In the genomic region with DNA sequence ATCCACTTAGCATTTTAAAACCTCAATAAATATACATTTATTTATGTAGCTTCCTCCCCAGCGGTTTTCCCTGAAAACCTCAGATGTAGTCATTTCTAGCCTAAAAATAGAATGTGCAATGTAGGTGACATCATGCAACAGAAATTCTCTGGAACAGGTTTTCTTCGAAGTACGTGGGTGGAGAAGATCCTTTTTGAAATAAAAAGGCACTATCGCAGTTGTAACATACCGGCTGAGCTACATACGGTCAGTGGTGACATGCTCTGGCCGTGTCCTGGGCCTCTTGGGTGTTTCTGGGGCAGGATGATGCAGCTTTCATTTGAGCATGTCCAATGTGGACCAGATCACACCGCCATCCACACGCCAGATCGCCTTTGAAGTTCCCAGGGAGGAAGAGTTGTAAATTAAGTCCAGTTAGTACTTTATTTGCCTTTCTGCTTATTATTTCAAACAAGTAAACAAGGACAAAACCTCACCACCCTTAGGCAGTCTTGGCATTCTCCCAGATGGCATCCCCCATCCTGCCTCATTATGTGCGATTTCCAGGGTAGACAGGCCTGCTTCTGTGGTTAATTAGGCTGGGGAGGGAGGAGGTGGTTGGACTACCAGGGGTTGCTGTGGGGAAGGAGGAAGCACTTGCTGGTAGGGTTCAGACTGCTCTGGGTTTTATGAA, we compare ENCODE assay signal across 8 cellular contexts.
DNase-seq lines count a peak whose midpoint lies in the region; ATAC-seq, FAIRE-seq and TF ChIP-seq lines count a peak whose summit lies in the region.

No MANE protein-coding gene starts in this region.

- in situ Hi-C loops in GM12878 (cut with MboI): no loop called here

- POLR2A ChIA-PET in GM12878 (lab: Charles Lee): interaction anchor here (0.6 kb wide), 1 partner anchor 31 kb away, joined by 5 read pairs; no protein-coding TSS in a partner anchor

- BruUV-seq in GM12878 (replicated peaks; lab: Mats Ljungman, UMichigan): no TSS peak

- H4K20me1 ChIP-seq in GM12878 (ENCODE audit: control insufficient read depth, insufficient read depth): no peaks in the 10 kb centered on the region

- WGBS in GM12878 (ENCODE audit: insufficient coverage, insufficient replicate concordance, low lambda C conversion rate, missing lambda C conversion rate): 62% methylated on average over 11 of the region's 11 CpGs
- 64 to 79% (median 74%) methylated on average over 11 of the region's 11 CpGs for WGBS in stomach, 5 donors

- DNase-seq in activated CD4-positive, alpha-beta T cell treated with anti-CD3 and anti-CD28 coated beads for 48 hours: peak; percentile 43
- DNase-seq in activated CD4-positive, alpha-beta T cell treated with anti-CD3 and anti-CD28 coated beads for 1 hour: no peak
- peak; percentile 95 for DNase-seq in NCI-H69 (lab: John Stamatoyannopoulos, UW)
- no peak for DNase-seq in GM12878 (ENCODE audit: low read depth, low spot score)
- DNase-seq in renal cortical epithelial cell (ENCODE audit: low read depth): peak; percentile 65
- no peak for DNase-seq in GM20000 (ENCODE audit: low spot score)
- no peak for DNase-seq in stomach

- SMC1A ChIA-PET in GM12878 (lab: Charles Lee; ENCODE audit: uncharacterized antibody, unreplicated experiment): interaction anchor here (0.6 to 1.3 kb wide), 5 partner anchors 9 to 226 kb away, joined by 3 to 5 read pairs (median 4); no protein-coding TSS in a partner anchor

- no peak for TF ChIP-seq CTCF in GM12878 (IDR thresholded peaks at IDR 0.05 in 2 of 3, conservative IDR thresholded peaks at IDR 0.05 in 1 of 3; ENCODE audit: control insufficient read depth in 2 of 3, extremely low read depth in 1 of 3, insufficient read depth in 1 of 3, low read depth in 3 of 3, low read length in 3 of 3)
- no peak for TF ChIP-seq CTCF in GM20000 (IDR thresholded peaks at IDR 0.05; ENCODE audit: extremely low read depth, missing control alignments)
- no peak for TF ChIP-seq CTCF in stomach (IDR thresholded peaks at IDR 0.05)

- peaks cover 16% of the 10 kb centered on the region for H3K4me1 ChIP-seq in GM12878 (ENCODE audit: control insufficient read depth, insufficient read depth, low read length)
- peaks cover 0 to 10% (median 3%) of the 10 kb centered on the region in 4 donors for H3K4me1 ChIP-seq in stomach

- H3K9me3 ChIP-seq in GM12878 (replicated peaks; ENCODE audit: control insufficient read depth, insufficient read depth, low read length): no peaks in the 10 kb centered on the region
- no peaks in the 10 kb centered on the region for H3K9me3 ChIP-seq in stomach

- H3K9ac ChIP-seq in GM12878 (ENCODE audit: control insufficient read depth, insufficient read depth, low read length): no peak overlapping the region

- H3K27me3 ChIP-seq in GM12878 (replicated peaks in 1 of 2; ENCODE audit: control insufficient read depth in 2 of 2, insufficient read depth in 2 of 2, low read length in 1 of 2) (no peaks in the 10 kb centered on the region), stomach (no peaks in the 10 kb centered on the region)

- TF ChIP-seq EP300 in GM12878 (IDR thresholded peaks at IDR 0.05; ENCODE audit: borderline replicate concordance in 1 of 2, control insufficient read depth in 1 of 2, low read depth in 2 of 2, low read length in 2 of 2) (no peak), stomach (IDR thresholded peaks at IDR 0.05) (no peak)

- 0 out of 2 replicates have a peak overlapping the region, but pooled peaks have one; percentile 42 for H3K4me2 ChIP-seq in GM12878 (ENCODE audit: control insufficient read depth, insufficient read depth)

- intact Hi-C loops in GM12878 (cut with micrococcal nuclease; ENCODE audit: unreplicated experiment) (no loop called here), stomach (cut with DNase I; ENCODE audit: low total_unique reads) (no loop called here)

- FAIRE-seq in GM12878 (lab: Jason Lieb, UNC): no peak

- CTCF ChIA-PET in GM12878 (lab: Yijun Ruan, JAX): interaction anchor here (1.0 to 3.5 kb wide), 3 partner anchors 14 to 225 kb away, joined by 3 to 23 read pairs (median 6); no protein-coding TSS in a partner anchor

- H3K4me3 ChIP-seq in GM12878 (no peak overlapping the region), stomach (no peak overlapping the region)

- ATAC-seq in GM12878 (peak; percentile 38), GM18505 (IDR thresholded peaks at IDR 0.05; ENCODE audit: unreplicated experiment) (no peak)

- no peak for TF ChIP-seq RAD21 in GM12878 (IDR thresholded peaks at IDR 0.05; ENCODE audit: insufficient read depth, low read depth, low read length)

- RAD21 ChIA-PET in GM12878 (lab: Charles Lee; ENCODE audit: unreplicated experiment): no interaction called here

- no peaks in the 10 kb centered on the region for H3K79me2 ChIP-seq in GM12878 (ENCODE audit: control insufficient read depth, insufficient read depth, low read length)

- peak overlapping the region; percentile 68 for H2AFZ ChIP-seq in GM12878 (ENCODE audit: control insufficient read depth, low read depth, low read length)

- TF ChIP-seq POLR2A in GM12878 (IDR thresholded peaks at IDR 0.05; ENCODE audit: low read depth, low read length) (no peak), stomach (IDR thresholded peaks at IDR 0.05) (no peak), GM18505 (IDR thresholded peaks at IDR 0.05; ENCODE audit: borderline replicate concordance, extremely low read depth, insufficient read depth, insufficient read length) (no peak)

- H3K36me3 ChIP-seq in GM12878 (ENCODE audit: control insufficient read depth in 2 of 2, insufficient read depth in 2 of 2, low read length in 1 of 2) (no peaks in the 10 kb centered on the region), stomach (no peaks in the 10 kb centered on the region)

- H3K27ac ChIP-seq in GM12878 (ENCODE audit: control insufficient read depth, insufficient read depth): no peak overlapping the region
- no peak overlapping the region for H3K27ac ChIP-seq in stomach

TF ChIP-seq in GM12878, 131 proteins besides CTCF, POLR2A, EP300 and RAD21:
- peak; percentile 28; the same call in 1 of the 2 replicates for TF ChIP-seq IKZF1 (conservative IDR thresholded peaks at IDR 0.05)
- peak; percentile 22; the same call in 1 of the 2 replicates for TF ChIP-seq CREM (IDR thresholded peaks at IDR 0.05; ENCODE audit: low read depth)
- no peak for TF ChIP-seq TCF12 (IDR thresholded peaks at IDR 0.05; ENCODE audit: low read depth, low read length)
- peak; percentile 72; the same call in 1 of the 2 replicates for TF ChIP-seq NFIC (IDR thresholded peaks at IDR 0.05; ENCODE audit: low read depth, low read length)
- TF ChIP-seq, protein P1, sequence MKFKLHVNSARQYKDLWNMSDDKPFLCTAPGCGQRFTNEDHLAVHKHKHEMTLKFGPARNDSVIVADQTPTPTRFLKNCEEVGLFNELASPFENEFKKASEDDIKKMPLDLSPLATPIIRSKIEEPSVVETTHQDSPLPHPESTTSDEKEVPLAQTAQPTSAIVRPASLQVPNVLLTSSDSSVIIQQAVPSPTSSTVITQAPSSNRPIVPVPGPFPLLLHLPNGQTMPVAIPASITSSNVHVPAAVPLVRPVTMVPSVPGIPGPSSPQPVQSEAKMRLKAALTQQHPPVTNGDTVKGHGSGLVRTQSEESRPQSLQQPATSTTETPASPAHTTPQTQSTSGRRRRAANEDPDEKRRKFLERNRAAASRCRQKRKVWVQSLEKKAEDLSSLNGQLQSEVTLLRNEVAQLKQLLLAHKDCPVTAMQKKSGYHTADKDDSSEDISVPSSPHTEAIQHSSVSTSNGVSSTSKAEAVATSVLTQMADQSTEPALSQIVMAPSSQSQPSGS (IDR thresholded peaks at IDR 0.05; ENCODE audit: low read length): peak; percentile 84
- TF ChIP-seq JUNB (IDR thresholded peaks at IDR 0.05): peak; percentile 65
- TF ChIP-seq, protein P2, sequence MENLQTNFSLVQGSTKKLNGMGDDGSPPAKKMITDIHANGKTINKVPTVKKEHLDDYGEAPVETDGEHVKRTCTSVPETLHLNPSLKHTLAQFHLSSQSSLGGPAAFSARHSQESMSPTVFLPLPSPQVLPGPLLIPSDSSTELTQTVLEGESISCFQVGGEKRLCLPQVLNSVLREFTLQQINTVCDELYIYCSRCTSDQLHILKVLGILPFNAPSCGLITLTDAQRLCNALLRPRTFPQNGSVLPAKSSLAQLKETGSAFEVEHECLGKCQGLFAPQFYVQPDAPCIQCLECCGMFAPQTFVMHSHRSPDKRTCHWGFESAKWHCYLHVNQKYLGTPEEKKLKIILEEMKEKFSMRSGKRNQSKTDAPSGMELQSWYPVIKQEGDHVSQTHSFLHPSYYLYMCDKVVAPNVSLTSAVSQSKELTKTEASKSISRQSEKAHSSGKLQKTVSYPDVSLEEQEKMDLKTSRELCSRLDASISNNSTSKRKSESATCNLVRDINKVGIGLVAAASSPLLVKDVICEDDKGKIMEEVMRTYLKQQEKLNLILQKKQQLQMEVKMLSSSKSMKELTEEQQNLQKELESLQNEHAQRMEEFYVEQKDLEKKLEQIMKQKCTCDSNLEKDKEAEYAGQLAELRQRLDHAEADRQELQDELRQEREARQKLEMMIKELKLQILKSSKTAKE (IDR thresholded peaks at IDR 0.05; ENCODE audit: low read depth, poor library complexity, severe bottlenecking): no peak
- peak; percentile 58; the same call in 1 of the 2 replicates for TF ChIP-seq FOXM1 (IDR thresholded peaks at IDR 0.05; ENCODE audit: low read depth, low read length)
- TF ChIP-seq FOXK2 (IDR thresholded peaks at IDR 0.05): no peak
- TF ChIP-seq MEF2A (IDR thresholded peaks at IDR 0.05; ENCODE audit: insufficient read depth, low read depth, low read length): peak; percentile 78; the same call in 1 of the 2 replicates
- no peak for TF ChIP-seq SPI1 (IDR thresholded peaks at IDR 0.05; ENCODE audit: borderline replicate concordance, insufficient read depth, low read depth, low read length)
- peak; percentile 73 for TF ChIP-seq RUNX3 (IDR thresholded peaks at IDR 0.05; ENCODE audit: low read length)
- 0 out of 2 replicates have a peak, but pooled peaks have one; percentile 29 for TF ChIP-seq ZBED1 (IDR thresholded peaks at IDR 0.05; ENCODE audit: borderline replicate concordance)
- peak; percentile 78; the same call in 1 of the 2 replicates for TF ChIP-seq ATF7 (IDR thresholded peaks at IDR 0.05; ENCODE audit: low read depth)
TF ChIP-seq in GM12878: peak in this region for 10.

Comparison
In these comparisons a context has a peak if more than half of its experiments do, and no peak if none do; other contexts are left out.
1. DNase-seq: peak in activated CD4-positive, alpha-beta T cell treated with anti-CD3 and anti-CD28 coated beads for 48 hours (single experiment), NCI-H69 (single experiment) and renal cortical epithelial cell (single experiment); none in activated CD4-positive, alpha-beta T cell treated with anti-CD3 and anti-CD28 coated beads for 1 hour (single experiment), GM12878 (single experiment), GM20000 (single experiment) and stomach (single experiment).